8 cellular contexts compared by ENCODE assay signal in the genomic region with DNA sequence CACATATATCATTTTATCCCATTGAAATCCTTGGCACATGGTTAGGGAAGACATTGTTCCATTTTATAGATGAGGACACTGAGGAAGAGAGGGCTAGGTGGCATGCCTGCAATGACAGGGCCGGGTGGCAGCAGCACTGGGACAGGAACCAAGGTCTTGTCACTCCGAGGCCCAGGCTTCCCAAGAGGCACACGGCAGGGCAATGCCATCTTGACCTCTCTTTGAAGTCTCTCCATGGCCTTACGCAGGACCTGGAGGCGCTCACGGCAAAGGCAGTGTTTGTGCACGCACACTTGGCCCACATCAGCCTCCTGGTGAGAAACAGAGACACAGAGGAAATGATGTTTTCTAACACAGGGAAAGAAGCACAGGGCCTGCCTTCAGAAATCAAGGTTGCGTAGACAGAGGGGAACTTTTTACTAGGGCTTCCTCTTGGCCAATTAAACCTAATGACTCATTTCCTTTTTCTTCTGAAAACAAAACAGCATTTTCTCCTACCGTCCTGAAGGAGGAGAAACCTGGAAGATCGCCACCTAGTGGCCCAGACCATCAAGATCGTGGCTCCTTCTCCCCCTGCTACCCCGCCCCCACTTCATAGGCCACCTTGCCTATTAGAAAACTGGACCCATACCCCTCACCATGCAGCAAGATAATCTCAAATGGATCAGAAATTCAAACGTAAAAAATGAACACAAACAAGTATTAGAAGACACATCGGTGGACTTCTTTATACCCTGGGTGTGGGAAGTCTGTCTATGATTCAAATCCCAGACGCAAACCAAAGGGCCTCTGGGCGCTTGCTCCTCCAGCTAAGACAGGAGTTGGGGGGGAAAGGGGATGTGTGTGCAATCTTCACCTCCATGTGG.
DNase-seq lines count a peak whose midpoint lies in the region; ATAC-seq and TF ChIP-seq lines count a peak whose summit lies in the region.

No MANE protein-coding gene starts in this region.

- H3K27ac ChIP-seq in GM23338 (ENCODE audit: low read depth) (peak overlapping the region; percentile 72), SJSA1 (peak overlapping the region; percentile 74), ovary (no peak overlapping the region), thymus (ENCODE audit: low read depth) (peak overlapping the region; percentile 57)

- H3K36me3 Mint-ChIP-seq in GM23338 (ENCODE audit: low read depth): no peaks in the 10 kb centered on the region
- H3K36me3 Mint-ChIP-seq in activated naive CD4-positive, alpha-beta T cell treated with anti-CD3 and anti-CD28 coated beads, Interleukin-2, amount 10 ng/mL, durations not matched to agents 7 days and 5 days: no peaks in the 10 kb centered on the region

- DNase-seq in G401 (ENCODE audit: low spot score) (peak; percentile 84), GM23338 (ENCODE audit: low spot score) (peak; percentile 98), LHCN-M2 (ENCODE audit: low read depth) (peak; percentile 92), SJSA1 (ENCODE audit: low read depth in 1 of 2, low spot score in 2 of 2) (peak; percentile 91), glomerular endothelial cell (ENCODE audit: extremely low read depth, low read depth, low spot score) (peak; percentile 95), ovary (peak; percentile 86 to 94 (median 90))
- peak; percentile 86 for DNase-seq in activated naive CD4-positive, alpha-beta T cell treated with anti-CD3 and anti-CD28 coated beads, Interleukin-2, amount 10 ng/mL, durations not matched to agents 7 days and 5 days

- peak; percentile 94 for ATAC-seq in GM23338

- 26 to 31% (median 26%) methylated on average over 16 of the region's 16 CpGs for WGBS in ovary, 3 donors
- WGBS in thymus: 40% methylated on average over 16 of the region's 16 CpGs

- no peaks in the 10 kb centered on the region for H3F3A ChIP-seq in GM23338 (replicated peaks; ENCODE audit: low read depth)

- H2AFZ ChIP-seq in GM23338: peak overlapping the region; percentile 80

- TF ChIP-seq EP300 in ovary (IDR thresholded peaks at IDR 0.05): no peak

- in situ Hi-C loops in G401 (cut with HindIII; ENCODE audit: low sequenced_read_pairs): no loop called here

- no peak overlapping the region for H3K4me3 Mint-ChIP-seq in GM23338
- H3K4me3 Mint-ChIP-seq in activated naive CD4-positive, alpha-beta T cell treated with anti-CD3 and anti-CD28 coated beads, Interleukin-2, amount 10 ng/mL, durations not matched to agents 7 days and 5 days: no peak overlapping the region

- H3K4me1 ChIP-seq in GM23338 (ENCODE audit: insufficient read depth): peaks cover 17% of the 10 kb centered on the region
- peaks cover 27% of the 10 kb centered on the region for H3K4me1 ChIP-seq in SJSA1 (replicated peaks)
- H3K4me1 ChIP-seq in ovary (ENCODE audit: insufficient read depth): peaks cover 3% of the 10 kb centered on the region
- no peaks in the 10 kb centered on the region for H3K4me1 ChIP-seq in thymus (ENCODE audit: control insufficient read depth, insufficient read depth, low read length)

- CTCF ChIA-PET in activated naive CD4-positive, alpha-beta T cell treated with anti-CD3 and anti-CD28 coated beads, Interleukin-2, amount 10 ng/mL, durations not matched to agents 7 days and 5 days (lab: Charles Lee): interaction anchor here (1.4 kb wide), 1 partner anchor 19 kb away, joined by 3 read pairs; no protein-coding TSS in a partner anchor

- H3K4me2 ChIP-seq in GM23338: no peak overlapping the region

- H3K27me3 Mint-ChIP-seq in GM23338 (ENCODE audit: insufficient read depth, low read depth, poor library complexity): peaks cover 7% of the 10 kb centered on the region
- peaks cover 13% of the 10 kb centered on the region for H3K27me3 Mint-ChIP-seq in activated naive CD4-positive, alpha-beta T cell treated with anti-CD3 and anti-CD28 coated beads, Interleukin-2, amount 10 ng/mL, durations not matched to agents 7 days and 5 days

- no peaks in the 10 kb centered on the region for H3K36me3 ChIP-seq in GM23338 (ENCODE audit: insufficient read depth)
- H3K36me3 ChIP-seq in SJSA1: no peaks in the 10 kb centered on the region
- H3K36me3 ChIP-seq in ovary: no peaks in the 10 kb centered on the region
- H3K36me3 ChIP-seq in thymus (ENCODE audit: control insufficient read depth, insufficient read depth): no peaks in the 10 kb centered on the region

- TF ChIP-seq CTCF in GM23338 (conservative IDR thresholded peaks at IDR 0.05; ENCODE audit: low read depth in 2 of 2) (peak; percentile 87 to 89), ovary (IDR thresholded peaks at IDR 0.05) (peak; percentile 72 to 90 (median 82))

- no peaks in the 10 kb centered on the region; the same call in 2 of the 3 replicates for H3K9me3 Mint-ChIP-seq in GM23338
- H3K9me3 Mint-ChIP-seq in activated naive CD4-positive, alpha-beta T cell treated with anti-CD3 and anti-CD28 coated beads, Interleukin-2, amount 10 ng/mL, durations not matched to agents 7 days and 5 days: no peaks in the 10 kb centered on the region

- H3K4me3 ChIP-seq in GM23338: no peak overlapping the region
- H3K4me3 ChIP-seq in SJSA1: no peak overlapping the region
- no peak overlapping the region for H3K4me3 ChIP-seq in ovary
- no peak overlapping the region for H3K4me3 ChIP-seq in thymus (ENCODE audit: low read length)

- H3K79me2 ChIP-seq in GM23338 (replicated peaks; ENCODE audit: insufficient read depth): no peaks in the 10 kb centered on the region

- H3K27me3 ChIP-seq in GM23338 (ENCODE audit: insufficient read depth) (no peaks in the 10 kb centered on the region), SJSA1 (replicated peaks) (no peaks in the 10 kb centered on the region), ovary (no peaks in the 10 kb centered on the region), thymus (ENCODE audit: control insufficient read depth, insufficient read depth) (no peaks in the 10 kb centered on the region)

- H3K27ac Mint-ChIP-seq in GM23338: peak overlapping the region; percentile 94
- peak overlapping the region; percentile 85 for H3K27ac Mint-ChIP-seq in activated naive CD4-positive, alpha-beta T cell treated with anti-CD3 and anti-CD28 coated beads, Interleukin-2, amount 10 ng/mL, durations not matched to agents 7 days and 5 days

- H3K4me1 Mint-ChIP-seq in GM23338: peaks cover 34% of the 10 kb centered on the region
- peaks cover 19% of the 10 kb centered on the region for H3K4me1 Mint-ChIP-seq in activated naive CD4-positive, alpha-beta T cell treated with anti-CD3 and anti-CD28 coated beads, Interleukin-2, amount 10 ng/mL, durations not matched to agents 7 days and 5 days

- intact Hi-C loops in ovary (cut with DNase I): loop anchor here in 2 of 4 donors (5.0 to 10.0 kb wide), 2 partner anchors 285 to 307 kb away; no protein-coding TSS in a partner anchor

- TF ChIP-seq POLR2A in ovary (IDR thresholded peaks at IDR 0.05): no peak

- no peaks in the 10 kb centered on the region for H4K20me1 ChIP-seq in GM23338 (replicated peaks; ENCODE audit: insufficient read depth)

- no peaks in the 10 kb centered on the region for H3K9me3 ChIP-seq in SJSA1 (replicated peaks)
- no peaks in the 10 kb centered on the region for H3K9me3 ChIP-seq in ovary
- H3K9me3 ChIP-seq in thymus (ENCODE audit: control insufficient read depth): no peaks in the 10 kb centered on the region

- 0 out of 2 replicates have a peak, but pooled peaks cover 2% of the 10 kb centered on the region for H3K9me2 ChIP-seq in GM23338 (ENCODE audit: insufficient read depth)

TF ChIP-seq in GM23338, 12 proteins besides CTCF, POLR2A, EP300 and RAD21 (continues in another document):
- TF ChIP-seq JUNB (IDR thresholded peaks at IDR 0.05; ENCODE audit: unreplicated experiment) (no peak), EZH2phosphoT487 (IDR thresholded peaks at IDR 0.05; ENCODE audit: unreplicated experiment) (no peak), REST (IDR thresholded peaks at IDR 0.05; ENCODE audit: unreplicated experiment) (no peak)

Comparison
In these comparisons a context has a peak if more than half of its experiments do, and no peak if none do; other contexts are left out.
1. H3K27ac ChIP-seq: peak in GM23338 (single experiment), SJSA1 (single experiment) and thymus (single experiment); none in ovary (0 of 2).
2. Peak in every context shown above with its lines, with median percentiles within 50 percentile points of each other: DNase-seq.